1 cellular context compared by ENCODE assay signal in the genomic region with DNA sequence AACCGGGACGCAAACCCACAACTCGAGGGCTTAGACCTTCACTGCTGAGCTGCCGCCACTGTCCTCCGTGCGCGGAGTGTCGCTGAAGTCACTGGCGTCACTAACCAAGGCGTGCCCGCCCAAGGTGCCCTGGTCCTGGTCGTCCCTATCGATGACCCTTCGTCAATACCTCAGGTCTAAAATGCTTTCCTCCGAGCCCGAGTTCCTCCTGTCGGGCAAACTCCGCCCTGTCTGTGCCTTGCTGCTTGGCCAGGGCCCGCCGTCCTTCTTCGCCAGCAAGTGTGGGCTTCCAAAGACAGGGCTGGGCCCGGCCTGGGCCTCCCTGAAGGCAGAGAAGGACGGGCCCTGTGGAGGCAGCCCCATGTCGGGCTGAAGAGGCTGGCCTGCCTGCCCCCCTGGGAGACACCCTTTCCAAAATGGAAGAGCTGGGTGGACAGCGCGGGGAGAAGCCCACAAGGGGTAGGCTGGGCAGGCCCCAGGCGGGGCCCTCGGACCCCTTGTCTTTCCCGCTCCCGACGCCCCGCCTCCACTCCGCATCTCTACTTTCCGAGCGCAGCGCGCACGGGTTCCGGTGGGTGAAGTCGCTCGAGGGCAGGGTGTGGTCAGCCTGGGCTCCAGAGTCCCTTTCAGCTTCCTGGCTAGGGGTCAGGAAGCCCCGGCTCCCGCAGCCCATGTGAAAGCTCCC.
TF ChIP-seq lines count a peak whose summit lies in the region.

No MANE protein-coding gene starts in this region.

TF ChIP-seq in K562, 482 proteins besides CTCF, POLR2A, EP300 and RAD21:
- TF ChIP-seq PCBP1 (IDR thresholded peaks at IDR 0.05; ENCODE audit: low read depth, low read length, poor library complexity, severe bottlenecking): no peak
- peak; percentile 32; the same call in 1 of the 2 replicates for TF ChIP-seq POLR2G (IDR thresholded peaks at IDR 0.05; ENCODE audit: low read depth, low read length)
- peak; percentile 47 for TF ChIP-seq RBM22 (IDR thresholded peaks at IDR 0.05; ENCODE audit: low read depth, low read length, poor library complexity, severe bottlenecking)
